ENCODE assay signal across 12 cellular contexts in genomic region chr18:58896268-58896667, GRCh38. TPM values are rescaled to one million over a fixed set of nuclear protein-coding genes. Genes with fewer than 3 reads are reported as not detected.
A peak's percentile ranks its signal among the peaks of the same experiment; 100 is the strongest.
DNase-seq lines count a peak whose midpoint lies in the region; ATAC-seq and TF ChIP-seq lines count a peak whose summit lies in the region.
"Had no signal": no experiment of that assay in that cellular context is flagged by ENCODE, and none has a peak within 500 bp of the region (broad histone marks: within the 10 kb centered on the region; RNA-seq: fewer than 3 reads in every experiment).

No MANE protein-coding gene starts in this region.

- peaks cover 0 to 26% (median 0%) of the 10 kb centered on the region in 4 donors for H3K4me1 ChIP-seq in transverse colon
- H3K4me1 ChIP-seq: foreskin keratinocyte had no signal

- no peaks in the 10 kb centered on the region for H3K36me3 Mint-ChIP-seq in activated naive CD8-positive, alpha-beta T cell treated with anti-CD3 and anti-CD28 coated beads, Interleukin-2, amount 50 U/mL, for 24 hours (ENCODE audit: low read depth)
- H3K36me3 Mint-ChIP-seq in activated naive CD8-positive, alpha-beta T cell treated with anti-CD3 and anti-CD28 coated beads for 36 hours, result no peaks in the 10 kb centered on the region
- H3K36me3 Mint-ChIP-seq: activated naive CD4-positive, alpha-beta T cell treated with anti-CD3 and anti-CD28 coated beads, Interleukin-2, amount 50 U/mL, for 24 hours had no signal

- TF ChIP-seq POLR2A in transverse colon (IDR thresholded peaks at IDR 0.05), result no peak

- peaks cover 27% of the 10 kb centered on the region for H3K4me1 Mint-ChIP-seq in activated naive CD8-positive, alpha-beta T cell treated with anti-CD3 and anti-CD28 coated beads, Interleukin-2, amount 50 U/mL, for 24 hours
- peaks cover 21% of the 10 kb centered on the region for H3K4me1 Mint-ChIP-seq in activated naive CD8-positive, alpha-beta T cell treated with anti-CD3 and anti-CD28 coated beads for 36 hours

- H3K4me3 Mint-ChIP-seq in activated naive CD8-positive, alpha-beta T cell treated with anti-CD3 and anti-CD28 coated beads, Interleukin-2, amount 50 U/mL, for 24 hours, result no peak overlapping the region
- no peak overlapping the region for H3K4me3 Mint-ChIP-seq in activated naive CD8-positive, alpha-beta T cell treated with anti-CD3 and anti-CD28 coated beads for 36 hours
- H3K4me3 Mint-ChIP-seq: activated naive CD4-positive, alpha-beta T cell treated with anti-CD3 and anti-CD28 coated beads, Interleukin-2, amount 50 U/mL, for 24 hours had no signal

- H3K27ac ChIP-seq in transverse colon, result peak overlapping the region in 1 of 4 donors; percentile 10
- H3K27ac ChIP-seq: foreskin keratinocyte had no signal

- no peaks in the 10 kb centered on the region for H3K9me3 Mint-ChIP-seq in activated naive CD8-positive, alpha-beta T cell treated with anti-CD3 and anti-CD28 coated beads, Interleukin-2, amount 50 U/mL, for 24 hours
- no peaks in the 10 kb centered on the region for H3K9me3 Mint-ChIP-seq in activated naive CD8-positive, alpha-beta T cell treated with anti-CD3 and anti-CD28 coated beads for 36 hours
- H3K9me3 Mint-ChIP-seq: activated naive CD4-positive, alpha-beta T cell treated with anti-CD3 and anti-CD28 coated beads, Interleukin-2, amount 50 U/mL, for 24 hours had no signal

- no peaks in the 10 kb centered on the region for H3K9me3 ChIP-seq in transverse colon
- H3K9me3 ChIP-seq: A549 had no signal

- no peak for ATAC-seq in activated naive CD8-positive, alpha-beta T cell treated with anti-CD3 and anti-CD28 coated beads, Interleukin-2, amount 50 U/mL, for 24 hours
- ATAC-seq in HG02885 (IDR thresholded peaks at IDR 0.05; ENCODE audit: poor library complexity, unreplicated experiment) (peak; percentile 93), HG02840 (IDR thresholded peaks at IDR 0.05; ENCODE audit: low FRiP score, unreplicated experiment) (no peak)
- ATAC-seq: foreskin keratinocyte, Right ventricle myocardium inferior had no signal

- H3K4me3 ChIP-seq in transverse colon, result no peak overlapping the region
- H3K4me3 ChIP-seq: A549 had no signal

- H3K27me3 ChIP-seq in transverse colon, result no peaks in the 10 kb centered on the region
- H3K27me3 ChIP-seq: foreskin keratinocyte had no signal

- no peak for DNase-seq in activated naive CD8-positive, alpha-beta T cell treated with anti-CD3 and anti-CD28 coated beads, Interleukin-2, amount 50 U/mL, for 24 hours
- no peak for DNase-seq in activated naive CD8-positive, alpha-beta T cell treated with anti-CD3 and anti-CD28 coated beads for 36 hours
- DNase-seq in SW480 (ENCODE audit: low spot score) (peak; percentile 28), transverse colon (peak; percentile 24), NCI-H1105 (lab: John Stamatoyannopoulos, UW) (no peak), HK-2 (ENCODE audit: unreplicated experiment) (no peak)
- DNase-seq: foreskin keratinocyte had no signal

- WGBS in transverse colon (ENCODE audit: low coverage in 1 of 2), 2 donors, result 70 to 84% methylated on average over 2 of the region's 2 CpGs

- peak overlapping the region; percentile 52 for H3K27ac Mint-ChIP-seq in activated naive CD8-positive, alpha-beta T cell treated with anti-CD3 and anti-CD28 coated beads, Interleukin-2, amount 50 U/mL, for 24 hours
- no peak overlapping the region for H3K27ac Mint-ChIP-seq in activated naive CD8-positive, alpha-beta T cell treated with anti-CD3 and anti-CD28 coated beads for 36 hours
- H3K27ac Mint-ChIP-seq: activated naive CD4-positive, alpha-beta T cell treated with anti-CD3 and anti-CD28 coated beads, Interleukin-2, amount 50 U/mL, for 24 hours had no signal

- in situ Hi-C loops in transverse colon (cut with MboI; ENCODE audit: low pct_ligation_motif_present in 1 of 4, low pct_unique_long_range_greater_than_20kb in 1 of 4, low sequenced_read_pairs in 3 of 4), result no loop called here

- peaks cover 8% of the 10 kb centered on the region for H3K27me3 Mint-ChIP-seq in activated naive CD8-positive, alpha-beta T cell treated with anti-CD3 and anti-CD28 coated beads, Interleukin-2, amount 50 U/mL, for 24 hours
- peaks cover 27% of the 10 kb centered on the region for H3K27me3 Mint-ChIP-seq in activated naive CD8-positive, alpha-beta T cell treated with anti-CD3 and anti-CD28 coated beads for 36 hours

- H3K36me3 ChIP-seq in transverse colon, result no peaks in the 10 kb centered on the region

- intact Hi-C loops in transverse colon (cut with DNase I; ENCODE audit: low total_unique reads), result no loop called here

- TF ChIP-seq EP300 in transverse colon (IDR thresholded peaks at IDR 0.05; ENCODE audit: low read depth), result no peak

- TF ChIP-seq CTCF in transverse colon (IDR thresholded peaks at IDR 0.05), result no peak

RNA-seq across cellular contexts. Expression of gene ZNF532, which starts 31.6 kb away (rescaled TPM):
- total RNA-seq in activated naive CD8-positive, alpha-beta T cell treated with anti-CD3 and anti-CD28 coated beads for 36 hours, result 1 to 10 TPM; 1.2 to 1.5 TPM
- 10 to 100 TPM; 16.2 to 26.9 (median 22.7) TPM for total RNA-seq in transverse colon

Comparison
In these comparisons a context has a peak if more than half of its experiments do, and no peak if none do; other contexts are left out.
1. DNase-seq: peak in SW480 (single experiment) and transverse colon (single experiment); none in activated naive CD8-positive, alpha-beta T cell treated with anti-CD3 and anti-CD28 coated beads, Interleukin-2, amount 50 U/mL, for 24 hours (single experiment), activated naive CD8-positive, alpha-beta T cell treated with anti-CD3 and anti-CD28 coated beads for 36 hours (single experiment), NCI-H1105 (single experiment) and HK-2 (single experiment).
2. RNA of gene ZNF532, which starts 31.6 kb away (total RNA-seq): 16.2 to 26.9 TPM in transverse colon; 1.2 to 1.5 TPM in activated naive CD8-positive, alpha-beta T cell treated with anti-CD3 and anti-CD28 coated beads for 36 hours; every median in the first group is over 4 times any median in the second.